25 cellular contexts compared by ENCODE assay signal in genomic region chr17:40916366-40916765, GRCh38. TPM values are rescaled to one million over a fixed set of nuclear protein-coding genes. Genes with fewer than 3 reads are reported as not detected.
A peak's percentile ranks its signal among the peaks of the same experiment; 100 is the strongest.
DNase-seq lines count a peak whose midpoint lies in the region; ATAC-seq, FAIRE-seq and TF ChIP-seq lines count a peak whose summit lies in the region.
"Had no signal": no experiment of that assay in that cellular context is flagged by ENCODE, and none has a peak within 500 bp of the region (broad histone marks: within the 10 kb centered on the region; RNA-seq: fewer than 3 reads in every experiment).

No MANE protein-coding gene starts in this region.

- H3K27me3 ChIP-seq in RWPE2 (ENCODE audit: insufficient read depth, poor library complexity, severe bottlenecking): no peaks in the 10 kb centered on the region
- H3K27me3 ChIP-seq in skeletal muscle satellite cell (ENCODE audit: control insufficient read depth, insufficient read depth, low read length): no peaks in the 10 kb centered on the region
- no peaks in the 10 kb centered on the region for H3K27me3 ChIP-seq in HAP-1 (ENCODE audit: low read depth)
- H3K27me3 ChIP-seq: esophagus squamous epithelium had no signal

- DNase-seq in GM12891 (ENCODE audit: insufficient read length, low spot score) (no peak), RWPE2 (ENCODE audit: low spot score) (no peak), foreskin melanocyte (peak; percentile 55), HAP-1 (ENCODE audit: low spot score in 2 of 2) (no peak), NCI-H510A treated with DMSO at 0.1 percent for 48 hours (lab: John Stamatoyannopoulos, UW) (no peak), HuH-7.5 (ENCODE audit: low spot score) (no peak)
- DNase-seq: activated CD8-positive, alpha-beta memory T cell treated with anti-CD3 and anti-CD28 coated beads, Interleukin-2, amount 50 U/mL, for 4 hours; CD4-positive, alpha-beta T cell; effector memory CD4-positive, alpha-beta T cell; esophagus squamous epithelium; GF-D8; left cardiac atrium; NCI-H1105 treated with DMSO at 0.1 percent for 48 hours; NCI-H2081; NCI-H446; NK-92 treated with Interleukin-12 subunit alpha and Interleukin-12 subunit beta, amount 100 ng/mL, for 24 hours; T-helper 9 cell had no signal

- no peak overlapping the region for H3K4me2 ChIP-seq in skeletal muscle satellite cell (ENCODE audit: low read length)

- ATAC-seq in RWPE2 (ENCODE audit: low read depth): no peak
- no peak for ATAC-seq in GM18505 (IDR thresholded peaks at IDR 0.05; ENCODE audit: unreplicated experiment)
- ATAC-seq: left cardiac atrium, sciatic nerve had no signal

- TF ChIP-seq CTCF in RWPE2 (IDR thresholded peaks at IDR 0.05; ENCODE audit: poor library complexity, severe bottlenecking): no peak

- H3K4me1 ChIP-seq in RWPE2 (ENCODE audit: insufficient read depth, poor library complexity, severe bottlenecking): peaks cover 33% of the 10 kb centered on the region
- H3K4me1 ChIP-seq in skeletal muscle satellite cell (ENCODE audit: control insufficient read depth, insufficient read depth, low read length): peaks cover 40% of the 10 kb centered on the region
- no peaks in the 10 kb centered on the region for H3K4me1 ChIP-seq in HAP-1

- no peak for FAIRE-seq in GM12891 (lab: Jason Lieb, UNC)
- FAIRE-seq: RCC 7860 had no signal

- peak overlapping the region; percentile 67 for H3K9ac ChIP-seq in skeletal muscle satellite cell (ENCODE audit: low read depth, low read length)

- 0 out of 2 replicates have a peak, but pooled peaks have one; percentile 13 for TF ChIP-seq POLR2A in GM12891 (IDR thresholded peaks at IDR 0.05; ENCODE audit: low read depth, low read length)
- TF ChIP-seq POLR2A in GM18505 (IDR thresholded peaks at IDR 0.05; ENCODE audit: borderline replicate concordance, extremely low read depth, insufficient read depth, insufficient read length): no peak

- H3K36me3 ChIP-seq in RWPE2 (ENCODE audit: low read depth) (no peaks in the 10 kb centered on the region), skeletal muscle satellite cell (ENCODE audit: insufficient read depth, low read length) (no peaks in the 10 kb centered on the region), HAP-1 (replicated peaks) (no peaks in the 10 kb centered on the region)
- H3K36me3 ChIP-seq: esophagus squamous epithelium had no signal

- H3K4me3 ChIP-seq in RWPE2 (ENCODE audit: severe bottlenecking) (no peak overlapping the region), skeletal muscle satellite cell (ENCODE audit: low read length) (no peak overlapping the region), HAP-1 (no peak overlapping the region)
- H3K4me3 ChIP-seq: esophagus squamous epithelium had no signal

- peak overlapping the region; percentile 96 for H3K27ac ChIP-seq in RWPE2 (ENCODE audit: poor library complexity, severe bottlenecking)

- in situ Hi-C loops in HAP-1 (cut with MboI; ENCODE audit: low sequenced_read_pairs): loop anchor here (25.0 kb wide), 2 partner anchors 421 to 746 kb away; no protein-coding TSS in a partner anchor

- H3K9me3 ChIP-seq in RWPE2 (ENCODE audit: severe bottlenecking) (no peaks in the 10 kb centered on the region), skeletal muscle satellite cell (replicated peaks; ENCODE audit: low read length) (no peaks in the 10 kb centered on the region), HAP-1 (no peaks in the 10 kb centered on the region)
- H3K9me3 ChIP-seq: esophagus squamous epithelium had no signal

TF ChIP-seq in GM12891, 5 proteins besides CTCF, POLR2A, EP300 and RAD21:
- TF ChIP-seq SPI1 (IDR thresholded peaks at IDR 0.05; ENCODE audit: low read depth, low read length) (no peak), TAF1 (IDR thresholded peaks at IDR 0.05; ENCODE audit: low read depth, low read length) (no peak), POU2F2 (IDR thresholded peaks at IDR 0.05; ENCODE audit: low read depth, low read length) (no peak), PAX5 (IDR thresholded peaks at IDR 0.05; ENCODE audit: insufficient read depth, low read length, severe bottlenecking) (no peak), POLR2AphosphoS5 (IDR thresholded peaks at IDR 0.05; ENCODE audit: low read depth, low read length) (no peak)

RNA-seq across cellular contexts. Expression of gene KRT23, which starts 21.1 kb away (rescaled TPM):
- polyA plus RNA-seq in GM12891 (2012; ENCODE audit: low read depth, missing spikeins): not detected
- total RNA-seq in skeletal muscle satellite cell (2012; rRNA removed): not detected in 2 replicates
- total RNA-seq: activated T-helper 2 cell treated with anti-CD3 and anti-CD28 coated beads, Interferon-gamma antibody, Interleukin-2, Interleukin-4, amounts not matched to agents 10 μg/mL and 5 μg/mL and 100 μg/mL, durations not matched to agents 14 hours and 24 hours and 36 hours; CD4-positive, alpha-beta T cell; glomerular endothelial cell; subcutaneous adipose tissue had no signal

RNA-seq across cellular contexts. Expression of gene KRT20, which starts 31.3 kb away (rescaled TPM):
- not detected for polyA plus RNA-seq in GM12891 (2012; ENCODE audit: low read depth, missing spikeins)
- not detected in 2 replicates for total RNA-seq in skeletal muscle satellite cell (2012; rRNA removed)
- total RNA-seq: activated T-helper 2 cell treated with anti-CD3 and anti-CD28 coated beads, Interferon-gamma antibody, Interleukin-2, Interleukin-4, amounts not matched to agents 10 μg/mL and 5 μg/mL and 100 μg/mL, durations not matched to agents 14 hours and 24 hours and 36 hours; CD4-positive, alpha-beta T cell; esophagus squamous epithelium; glomerular endothelial cell; left cardiac atrium; sciatic nerve; subcutaneous adipose tissue had no signal

RNA-seq across cellular contexts. Expression of gene KRT12, which starts 49.3 kb away (rescaled TPM):
- not detected for polyA plus RNA-seq in GM12891 (2012; ENCODE audit: low read depth, missing spikeins)
- total RNA-seq in skeletal muscle satellite cell (2012; rRNA removed): not detected in 2 replicates
- total RNA-seq: activated T-helper 2 cell treated with anti-CD3 and anti-CD28 coated beads, Interferon-gamma antibody, Interleukin-2, Interleukin-4, amounts not matched to agents 10 μg/mL and 5 μg/mL and 100 μg/mL, durations not matched to agents 14 hours and 24 hours and 36 hours; CD4-positive, alpha-beta T cell; esophagus squamous epithelium; glomerular endothelial cell; left cardiac atrium; sciatic nerve; ureter had no signal

RNA-seq across cellular contexts. Expression of gene KRT39, which starts 50.4 kb away (rescaled TPM):
- not detected for polyA plus RNA-seq in GM12891 (2012; ENCODE audit: low read depth, missing spikeins)
- total RNA-seq in skeletal muscle satellite cell (2012; rRNA removed): not detected in 2 replicates
- total RNA-seq: activated T-helper 2 cell treated with anti-CD3 and anti-CD28 coated beads, Interferon-gamma antibody, Interleukin-2, Interleukin-4, amounts not matched to agents 10 μg/mL and 5 μg/mL and 100 μg/mL, durations not matched to agents 14 hours and 24 hours and 36 hours; CD4-positive, alpha-beta T cell; esophagus squamous epithelium; glomerular endothelial cell; left cardiac atrium; sciatic nerve; subcutaneous adipose tissue; ureter had no signal
